ENCODE assay signal across 8 cellular contexts in the genomic region with DNA sequence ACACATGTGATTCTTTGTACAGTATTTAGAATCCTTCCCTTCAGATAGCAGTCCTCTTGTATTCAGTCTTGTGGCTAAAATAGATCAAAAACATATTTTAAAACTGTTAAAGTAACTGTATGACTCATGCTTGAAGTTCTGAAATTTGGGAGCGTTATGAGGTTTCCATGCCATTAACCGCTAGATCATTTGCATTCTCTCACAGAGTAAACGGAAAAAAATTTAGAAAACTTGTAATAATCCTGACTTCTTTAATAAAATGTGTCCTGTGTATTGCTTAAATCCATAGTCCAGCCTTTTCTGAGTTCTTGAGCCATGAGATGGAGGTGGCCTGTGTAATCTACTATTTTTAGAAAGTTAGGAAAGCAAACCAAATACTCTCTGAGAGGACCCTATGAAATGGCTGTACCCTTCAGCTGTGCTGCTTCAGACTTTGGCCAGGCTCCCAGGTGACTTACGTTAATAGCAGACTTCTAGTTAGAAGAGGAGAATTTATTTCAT. TPM values are rescaled to one million over a fixed set of nuclear protein-coding genes. Genes with fewer than 3 reads are reported as not detected.
A peak's percentile ranks its signal among the peaks of the same experiment; 100 is the strongest.
DNase-seq lines count a peak whose midpoint lies in the region; ATAC-seq and TF ChIP-seq lines count a peak whose summit lies in the region.

No MANE protein-coding gene starts in this region.

- H2AFZ ChIP-seq in neural cell (ENCODE audit: low read depth, low read length) = no peak overlapping the region

- H3K9me2 ChIP-seq in neural cell (ENCODE audit: insufficient read depth, low read length) = no peaks in the 10 kb centered on the region

- H3K9me3 ChIP-seq in neural cell (ENCODE audit: low read length) = no peaks in the 10 kb centered on the region

- H3K4me3 ChIP-seq in neural cell (ENCODE audit: low read length) = peak overlapping the region; percentile 62

- TF ChIP-seq CTCF in neural cell (IDR thresholded peaks at IDR 0.05; ENCODE audit: poor library complexity, severe bottlenecking) = no peak

- peaks cover 31% of the 10 kb centered on the region for H3K79me2 ChIP-seq in neural cell (replicated peaks; ENCODE audit: insufficient read depth, low read length)

- no peak overlapping the region for H3K9ac ChIP-seq in neural cell (ENCODE audit: low read length)

- no peaks in the 10 kb centered on the region for H4K20me1 ChIP-seq in neural cell (ENCODE audit: insufficient read depth)

- DNase-seq in DMS53 (lab: John Stamatoyannopoulos, UW) = peak; percentile 18
- DNase-seq in DMS53 treated with DMSO at 0.1 percent for 48 hours (lab: John Stamatoyannopoulos, UW; ENCODE audit: unreplicated experiment) = no peak
- DNase-seq in NCI-H446 treated with DMSO at 0.1 percent for 48 hours (lab: John Stamatoyannopoulos, UW) = peak; percentile 69
- no peak for DNase-seq in NCI-H1694 treated with DMSO at 0.1 percent for 48 hours (lab: John Stamatoyannopoulos, UW)
- DNase-seq in GDM1 (lab: John Stamatoyannopoulos, UW) = no peak

- no peaks in the 10 kb centered on the region for H3K27me3 ChIP-seq in neural cell (ENCODE audit: insufficient read depth, low read depth, low read length)

- TF ChIP-seq EP300 in neural cell (conservative IDR thresholded peaks at IDR 0.05; ENCODE audit: poor library complexity, severe bottlenecking) = no peak

- peak; percentile 69 for ATAC-seq in HG02623 (IDR thresholded peaks at IDR 0.05; ENCODE audit: unreplicated experiment)

- peak overlapping the region; percentile 26 for H3K4me2 ChIP-seq in neural cell (ENCODE audit: low read length)

- no peaks in the 10 kb centered on the region for H3F3A ChIP-seq in neural cell (ENCODE audit: insufficient read depth, low read length, poor library complexity, severe bottlenecking)

- no peak for TF ChIP-seq RAD21 in neural cell (conservative IDR thresholded peaks at IDR 0.05)

- H3K27ac ChIP-seq in cingulate gyrus (ENCODE audit: low read depth, low read length) (peak overlapping the region; percentile 39), neural cell (ENCODE audit: low read length) (no peak overlapping the region)

- H3K36me3 ChIP-seq in neural cell (ENCODE audit: insufficient read depth, low read length) = no peaks in the 10 kb centered on the region

TF ChIP-seq in neural cell, 6 proteins besides CTCF, POLR2A, EP300 and RAD21:
- TF ChIP-seq TAF1 (IDR thresholded peaks at IDR 0.05; ENCODE audit: low read depth) = no peak
- TF ChIP-seq SMC3 (conservative IDR thresholded peaks at IDR 0.05; ENCODE audit: poor library complexity) = no peak
- TF ChIP-seq MXI1 (conservative IDR thresholded peaks at IDR 0.05; ENCODE audit: poor library complexity, severe bottlenecking) = no peak
- TF ChIP-seq, protein P1, sequence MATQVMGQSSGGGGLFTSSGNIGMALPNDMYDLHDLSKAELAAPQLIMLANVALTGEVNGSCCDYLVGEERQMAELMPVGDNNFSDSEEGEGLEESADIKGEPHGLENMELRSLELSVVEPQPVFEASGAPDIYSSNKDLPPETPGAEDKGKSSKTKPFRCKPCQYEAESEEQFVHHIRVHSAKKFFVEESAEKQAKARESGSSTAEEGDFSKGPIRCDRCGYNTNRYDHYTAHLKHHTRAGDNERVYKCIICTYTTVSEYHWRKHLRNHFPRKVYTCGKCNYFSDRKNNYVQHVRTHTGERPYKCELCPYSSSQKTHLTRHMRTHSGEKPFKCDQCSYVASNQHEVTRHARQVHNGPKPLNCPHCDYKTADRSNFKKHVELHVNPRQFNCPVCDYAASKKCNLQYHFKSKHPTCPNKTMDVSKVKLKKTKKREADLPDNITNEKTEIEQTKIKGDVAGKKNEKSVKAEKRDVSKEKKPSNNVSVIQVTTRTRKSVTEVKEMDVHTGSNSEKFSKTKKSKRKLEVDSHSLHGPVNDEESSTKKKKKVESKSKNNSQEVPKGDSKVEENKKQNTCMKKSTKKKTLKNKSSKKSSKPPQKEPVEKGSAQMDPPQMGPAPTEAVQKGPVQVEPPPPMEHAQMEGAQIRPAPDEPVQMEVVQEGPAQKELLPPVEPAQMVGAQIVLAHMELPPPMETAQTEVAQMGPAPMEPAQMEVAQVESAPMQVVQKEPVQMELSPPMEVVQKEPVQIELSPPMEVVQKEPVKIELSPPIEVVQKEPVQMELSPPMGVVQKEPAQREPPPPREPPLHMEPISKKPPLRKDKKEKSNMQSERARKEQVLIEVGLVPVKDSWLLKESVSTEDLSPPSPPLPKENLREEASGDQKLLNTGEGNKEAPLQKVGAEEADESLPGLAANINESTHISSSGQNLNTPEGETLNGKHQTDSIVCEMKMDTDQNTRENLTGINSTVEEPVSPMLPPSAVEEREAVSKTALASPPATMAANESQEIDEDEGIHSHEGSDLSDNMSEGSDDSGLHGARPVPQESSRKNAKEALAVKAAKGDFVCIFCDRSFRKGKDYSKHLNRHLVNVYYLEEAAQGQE (IDR thresholded peaks at IDR 0.05; ENCODE audit: borderline replicate concordance) = no peak
- TF ChIP-seq POLR2AphosphoS5 (IDR thresholded peaks at IDR 0.05) = no peak
- no peak for TF ChIP-seq EZH2 (IDR thresholded peaks at IDR 0.05; ENCODE audit: borderline replicate concordance, insufficient read depth, low read length, poor library complexity, severe bottlenecking)

RNA-seq across cellular contexts. Expression of a gene that starts 33.8 kb away (rescaled TPM):
- polyA plus RNA-seq in neural cell = 12.7 and 13.3 TPM in 2 replicates
- polyA minus RNA-seq in neural cell = 73.8 and 76.2 TPM in 2 replicates

Comparison
In these comparisons a context has a peak if more than half of its experiments do, and no peak if none do; other contexts are left out.
1. DNase-seq: peak in DMS53 (single experiment) and NCI-H446 treated with DMSO at 0.1 percent for 48 hours (single experiment); none in DMS53 treated with DMSO at 0.1 percent for 48 hours (single experiment), NCI-H1694 treated with DMSO at 0.1 percent for 48 hours (single experiment) and GDM1 (single experiment).